1 cellular context compared by ENCODE assay signal in genomic region chr6:33150560-33150959, GRCh38. TPM values are rescaled to one million over a fixed set of nuclear protein-coding genes. Genes with fewer than 3 reads are reported as not detected.
"Had no signal": no experiment of that assay in that cellular context is flagged by ENCODE, and none has a peak within 500 bp of the region (broad histone marks: within the 10 kb centered on the region; RNA-seq: fewer than 3 reads in every experiment).

No MANE protein-coding gene starts in this region.

RNA-seq across cellular contexts. Expression of gene COL11A2, which starts 41.7 kb away (rescaled TPM):
- polyA plus RNA-seq: IgD-negative memory B cell had no signal
